Comparison of ENCODE assay signal across 8 cellular contexts in genomic region chr7:11193131-11193867, GRCh38.
A peak's percentile ranks its signal among the peaks of the same experiment; 100 is the strongest.
DNase-seq lines count a peak whose midpoint lies in the region; ATAC-seq and TF ChIP-seq lines count a peak whose summit lies in the region.

No MANE protein-coding gene starts in this region.

- H2AFZ ChIP-seq in GM23338: peak overlapping the region; percentile 24
- peak overlapping the region; percentile 43 for H2AFZ ChIP-seq in PC-3 (ENCODE audit: low read length)
- no peak overlapping the region for H2AFZ ChIP-seq in MM.1S (ENCODE audit: low read length)

- H3K9ac ChIP-seq in PC-3 (ENCODE audit: low read length): no peak overlapping the region
- no peak overlapping the region for H3K9ac ChIP-seq in MM.1S (ENCODE audit: low read length)

- TF ChIP-seq CTCF in GM23338 (conservative IDR thresholded peaks at IDR 0.05; ENCODE audit: low read depth in 2 of 2) (no peak), PC-3 (conservative IDR thresholded peaks at IDR 0.05; ENCODE audit: low read depth, low read length) (no peak), glutamatergic neuron (IDR thresholded peaks at IDR 0.05; ENCODE audit: partially characterized antibody, unreplicated experiment) (no peak), MM.1S (IDR thresholded peaks at IDR 0.05; ENCODE audit: low read length) (no peak)

- peak; percentile 81 for DNase-seq in GM23338 (ENCODE audit: low spot score)
- DNase-seq in PC-3: peak; percentile 60
- peak; percentile 37 for DNase-seq in glutamatergic neuron
- DNase-seq in retina: peak; percentile 36
- DNase-seq in natural killer cell treated with Interleukin-12 subunit alpha and Interleukin-12 subunit beta and Interleukin-15 and Interleukin-18, amount 100 ng/mL, for 72 hours (ENCODE audit: low spot score): no peak
- no peak for DNase-seq in MM.1S
- no peak for DNase-seq in NCI-H526 (lab: John Stamatoyannopoulos, UW)

- peak overlapping the region; percentile 85 for H3K4me2 ChIP-seq in GM23338
- H3K4me2 ChIP-seq in PC-3 (ENCODE audit: low read length): peak overlapping the region; percentile 36
- H3K4me2 ChIP-seq in MM.1S (ENCODE audit: low read depth, low read length): no peak overlapping the region

- peaks cover 40% of the 10 kb centered on the region for H3K27me3 ChIP-seq in GM23338 (ENCODE audit: insufficient read depth)
- H3K27me3 ChIP-seq in PC-3 (ENCODE audit: low read length): no peaks in the 10 kb centered on the region
- H3K27me3 ChIP-seq in MM.1S (replicated peaks; ENCODE audit: insufficient read depth, low read length): no peaks in the 10 kb centered on the region

- peaks cover 31% of the 10 kb centered on the region for H3K4me1 ChIP-seq in GM23338 (ENCODE audit: insufficient read depth)
- H3K4me1 ChIP-seq in PC-3 (ENCODE audit: insufficient read depth, low read length): peaks cover 10% of the 10 kb centered on the region
- H3K4me1 ChIP-seq in MM.1S (ENCODE audit: low read length): no peaks in the 10 kb centered on the region

- H3K79me2 ChIP-seq in GM23338 (replicated peaks; ENCODE audit: insufficient read depth) (no peaks in the 10 kb centered on the region), PC-3 (ENCODE audit: low read length) (no peaks in the 10 kb centered on the region), MM.1S (ENCODE audit: low read length) (no peaks in the 10 kb centered on the region)

- H3K27ac Mint-ChIP-seq in GM23338: peak overlapping the region; percentile 95
- peak overlapping the region; percentile 49 for H3K27ac Mint-ChIP-seq in glutamatergic neuron (ENCODE audit: unreplicated experiment)
- no peak overlapping the region for H3K27ac Mint-ChIP-seq in natural killer cell treated with Interleukin-12 subunit alpha and Interleukin-12 subunit beta and Interleukin-15 and Interleukin-18, amount 100 ng/mL, for 72 hours

- H3K9me2 ChIP-seq in GM23338 (ENCODE audit: insufficient read depth) (no peaks in the 10 kb centered on the region), PC-3 (replicated peaks; ENCODE audit: low read length) (no peaks in the 10 kb centered on the region), MM.1S (replicated peaks; ENCODE audit: insufficient read depth, low read length) (no peaks in the 10 kb centered on the region)

- peaks cover 18% of the 10 kb centered on the region for H3K27me3 Mint-ChIP-seq in GM23338 (ENCODE audit: insufficient read depth, low read depth, poor library complexity)
- H3K27me3 Mint-ChIP-seq in glutamatergic neuron (ENCODE audit: unreplicated experiment): peaks cover 1% of the 10 kb centered on the region
- H3K27me3 Mint-ChIP-seq in natural killer cell treated with Interleukin-12 subunit alpha and Interleukin-12 subunit beta and Interleukin-15 and Interleukin-18, amount 100 ng/mL, for 72 hours: peaks cover 9 to 13% of the 10 kb centered on the region in 2 donors

- H3K9me3 ChIP-seq in PC-3 (ENCODE audit: low read length): no peaks in the 10 kb centered on the region
- H3K9me3 ChIP-seq in MM.1S (replicated peaks; ENCODE audit: insufficient read depth, low read length): no peaks in the 10 kb centered on the region

- H3K4me1 Mint-ChIP-seq in GM23338: peaks cover 58% of the 10 kb centered on the region
- peaks cover 15% of the 10 kb centered on the region for H3K4me1 Mint-ChIP-seq in glutamatergic neuron (ENCODE audit: low read depth, unreplicated experiment)
- no peaks in the 10 kb centered on the region for H3K4me1 Mint-ChIP-seq in natural killer cell treated with Interleukin-12 subunit alpha and Interleukin-12 subunit beta and Interleukin-15 and Interleukin-18, amount 100 ng/mL, for 72 hours (ENCODE audit: low read depth in 2 of 2)

- intact Hi-C loops in PC-3 (cut with micrococcal nuclease): no loop called here

- POLR2A ChIA-PET in PC-3 (lab: Charles Lee; ENCODE audit: unreplicated experiment): no interaction called here

- peak; percentile 92 for ATAC-seq in GM23338
- peak; percentile 97 for ATAC-seq in PC-3
- ATAC-seq in natural killer cell treated with Interleukin-12 subunit alpha and Interleukin-12 subunit beta and Interleukin-15 and Interleukin-18, amount 100 ng/mL, for 72 hours: no peak
- ATAC-seq in HG02840 (IDR thresholded peaks at IDR 0.05; ENCODE audit: low FRiP score, unreplicated experiment): no peak

- peak overlapping the region; percentile 51 for H3K4me3 ChIP-seq in GM23338
- H3K4me3 ChIP-seq in PC-3 (ENCODE audit: low read length): no peak overlapping the region
- no peak overlapping the region for H3K4me3 ChIP-seq in MM.1S (ENCODE audit: low read length)

- peaks cover 3% of the 10 kb centered on the region; the same call in 2 of the 3 replicates for H3K9me3 Mint-ChIP-seq in GM23338
- H3K9me3 Mint-ChIP-seq in glutamatergic neuron (ENCODE audit: unreplicated experiment): peaks cover 2% of the 10 kb centered on the region
- no peaks in the 10 kb centered on the region for H3K9me3 Mint-ChIP-seq in natural killer cell treated with Interleukin-12 subunit alpha and Interleukin-12 subunit beta and Interleukin-15 and Interleukin-18, amount 100 ng/mL, for 72 hours

- CTCF ChIA-PET in PC-3 (lab: Charles Lee): interaction anchor here (0.5 kb wide), 1 partner anchor 109 kb away, joined by 3 read pairs; no protein-coding TSS in a partner anchor

- H3F3A ChIP-seq in GM23338 (replicated peaks; ENCODE audit: low read depth): no peaks in the 10 kb centered on the region
- no peaks in the 10 kb centered on the region for H3F3A ChIP-seq in PC-3 (ENCODE audit: low read length, unreplicated experiment)
- H3F3A ChIP-seq in MM.1S (ENCODE audit: insufficient read depth, low read length): no peaks in the 10 kb centered on the region

- H3K27ac ChIP-seq in GM23338 (ENCODE audit: low read depth) (peak overlapping the region; percentile 53; the same call in 1 of the 2 replicates), PC-3 (ENCODE audit: low read length) (no peak overlapping the region), MM.1S (ENCODE audit: low read length) (no peak overlapping the region)

- H3K36me3 Mint-ChIP-seq in GM23338 (ENCODE audit: low read depth) (peaks cover 3% of the 10 kb centered on the region; the same call in 1 of the 3 replicates), glutamatergic neuron (ENCODE audit: unreplicated experiment) (no peaks in the 10 kb centered on the region)
- H3K36me3 Mint-ChIP-seq in natural killer cell treated with Interleukin-12 subunit alpha and Interleukin-12 subunit beta and Interleukin-15 and Interleukin-18, amount 100 ng/mL, for 72 hours: no peaks in the 10 kb centered on the region

- H3K36me3 ChIP-seq in GM23338 (ENCODE audit: insufficient read depth): no peaks in the 10 kb centered on the region
- no peaks in the 10 kb centered on the region for H3K36me3 ChIP-seq in PC-3 (ENCODE audit: low read depth, low read length)
- H3K36me3 ChIP-seq in MM.1S (replicated peaks; ENCODE audit: insufficient read depth, low read length): no peaks in the 10 kb centered on the region

- no TSS peak for BruUV-seq in PC-3 (replicated peaks; lab: Mats Ljungman, UMichigan)

- H3K4me3 Mint-ChIP-seq in GM23338 (peak overlapping the region; percentile 72), glutamatergic neuron (ENCODE audit: unreplicated experiment) (peak overlapping the region; percentile 72)
- no peak overlapping the region for H3K4me3 Mint-ChIP-seq in natural killer cell treated with Interleukin-12 subunit alpha and Interleukin-12 subunit beta and Interleukin-15 and Interleukin-18, amount 100 ng/mL, for 72 hours

- no peaks in the 10 kb centered on the region for H4K20me1 ChIP-seq in GM23338 (replicated peaks; ENCODE audit: insufficient read depth)
- H4K20me1 ChIP-seq in PC-3 (ENCODE audit: low read length): no peaks in the 10 kb centered on the region
- H4K20me1 ChIP-seq in MM.1S (ENCODE audit: insufficient read depth, low read length): no peaks in the 10 kb centered on the region

TF ChIP-seq in GM23338, 12 proteins besides CTCF, POLR2A, EP300 and RAD21:
- 0 out of 2 replicates have a peak, but pooled peaks have one; percentile 7 for TF ChIP-seq NANOG (IDR thresholded peaks at IDR 0.05; ENCODE audit: borderline replicate concordance)
- TF ChIP-seq, protein P1, sequence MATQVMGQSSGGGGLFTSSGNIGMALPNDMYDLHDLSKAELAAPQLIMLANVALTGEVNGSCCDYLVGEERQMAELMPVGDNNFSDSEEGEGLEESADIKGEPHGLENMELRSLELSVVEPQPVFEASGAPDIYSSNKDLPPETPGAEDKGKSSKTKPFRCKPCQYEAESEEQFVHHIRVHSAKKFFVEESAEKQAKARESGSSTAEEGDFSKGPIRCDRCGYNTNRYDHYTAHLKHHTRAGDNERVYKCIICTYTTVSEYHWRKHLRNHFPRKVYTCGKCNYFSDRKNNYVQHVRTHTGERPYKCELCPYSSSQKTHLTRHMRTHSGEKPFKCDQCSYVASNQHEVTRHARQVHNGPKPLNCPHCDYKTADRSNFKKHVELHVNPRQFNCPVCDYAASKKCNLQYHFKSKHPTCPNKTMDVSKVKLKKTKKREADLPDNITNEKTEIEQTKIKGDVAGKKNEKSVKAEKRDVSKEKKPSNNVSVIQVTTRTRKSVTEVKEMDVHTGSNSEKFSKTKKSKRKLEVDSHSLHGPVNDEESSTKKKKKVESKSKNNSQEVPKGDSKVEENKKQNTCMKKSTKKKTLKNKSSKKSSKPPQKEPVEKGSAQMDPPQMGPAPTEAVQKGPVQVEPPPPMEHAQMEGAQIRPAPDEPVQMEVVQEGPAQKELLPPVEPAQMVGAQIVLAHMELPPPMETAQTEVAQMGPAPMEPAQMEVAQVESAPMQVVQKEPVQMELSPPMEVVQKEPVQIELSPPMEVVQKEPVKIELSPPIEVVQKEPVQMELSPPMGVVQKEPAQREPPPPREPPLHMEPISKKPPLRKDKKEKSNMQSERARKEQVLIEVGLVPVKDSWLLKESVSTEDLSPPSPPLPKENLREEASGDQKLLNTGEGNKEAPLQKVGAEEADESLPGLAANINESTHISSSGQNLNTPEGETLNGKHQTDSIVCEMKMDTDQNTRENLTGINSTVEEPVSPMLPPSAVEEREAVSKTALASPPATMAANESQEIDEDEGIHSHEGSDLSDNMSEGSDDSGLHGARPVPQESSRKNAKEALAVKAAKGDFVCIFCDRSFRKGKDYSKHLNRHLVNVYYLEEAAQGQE (IDR thresholded peaks at IDR 0.05; ENCODE audit: unreplicated experiment): no peak

Comparison
In these comparisons a context has a peak if more than half of its experiments do, and no peak if none do; other contexts are left out.
1. ATAC-seq: peak in GM23338 (single experiment) and PC-3 (single experiment); none in natural killer cell treated with Interleukin-12 subunit alpha and Interleukin-12 subunit beta and Interleukin-15 and Interleukin-18, amount 100 ng/mL, for 72 hours (0 of 2) and HG02840 (single experiment).
2. DNase-seq: peak in GM23338 (single experiment), PC-3 (single experiment), glutamatergic neuron (single experiment) and retina (single experiment); none in natural killer cell treated with Interleukin-12 subunit alpha and Interleukin-12 subunit beta and Interleukin-15 and Interleukin-18, amount 100 ng/mL, for 72 hours (single experiment), MM.1S (single experiment) and NCI-H526 (0 of 2).
3. H3K27ac Mint-ChIP-seq: peak in GM23338 (single experiment) and glutamatergic neuron (single experiment); none in natural killer cell treated with Interleukin-12 subunit alpha and Interleukin-12 subunit beta and Interleukin-15 and Interleukin-18, amount 100 ng/mL, for 72 hours (0 of 2).